Comparison of ENCODE assay signal across 1 cellular context in genomic region chr20:18287915-18288747, GRCh38.
TF ChIP-seq lines count a peak whose summit lies in the region.

ZNF133 (plus strand) TSS chr20:18288527; CDS start chr20:18305687, 17,160 bp downstream.

TF ChIP-seq in SK-N-SH, 30 proteins besides CTCF, POLR2A, EP300 and RAD21 (continued from another document):
- peak; percentile 74 for TF ChIP-seq TAF1 (IDR thresholded peaks at IDR 0.05; ENCODE audit: borderline replicate concordance, low read depth, low read length)
- TF ChIP-seq GATA2 (CRISPR knock-in tag; IDR thresholded peaks at IDR 0.05), result no peak
- no peak for TF ChIP-seq TEAD4 (IDR thresholded peaks at IDR 0.05; ENCODE audit: borderline replicate concordance, insufficient read depth)
